8 cellular contexts compared by ENCODE assay signal in the genomic region with DNA sequence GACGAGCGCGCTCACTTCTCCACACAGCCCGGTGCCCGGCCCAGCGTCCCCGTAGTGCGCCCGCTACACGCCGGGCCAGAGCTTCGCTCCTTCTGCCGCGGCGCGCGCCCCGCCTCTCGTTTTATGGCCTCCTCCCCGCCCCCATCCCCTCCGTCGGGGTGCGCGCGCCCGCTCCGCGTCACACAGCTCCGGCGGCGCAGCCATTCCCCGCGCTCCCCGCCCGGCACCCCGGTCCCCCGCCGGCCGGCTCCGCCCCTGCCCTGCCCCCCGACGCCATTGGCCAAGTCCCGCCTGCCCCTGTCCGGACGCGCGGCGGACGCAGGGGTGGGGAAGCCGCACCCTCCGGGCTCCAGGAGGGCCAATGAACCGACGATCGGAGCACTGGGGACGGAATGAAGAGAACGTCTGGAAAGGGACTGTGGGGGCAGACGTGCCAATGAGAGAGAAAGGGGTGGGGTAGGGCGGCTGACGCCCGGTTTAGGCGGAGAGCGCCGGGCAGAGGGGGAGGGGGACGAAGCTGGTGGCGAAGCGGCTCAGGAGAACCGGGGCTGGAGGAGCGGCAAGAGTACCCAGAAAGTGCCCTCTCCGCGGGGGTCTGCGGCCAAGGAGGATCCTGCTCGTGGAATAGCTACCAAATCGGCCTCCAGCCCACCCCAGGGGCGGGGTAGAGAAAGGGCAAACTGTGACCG. TPM values are rescaled to one million over a fixed set of nuclear protein-coding genes. Genes with fewer than 3 reads are reported as not detected.
DNase-seq lines count a peak whose midpoint lies in the region; FAIRE-seq and TF ChIP-seq lines count a peak whose summit lies in the region.

A gene with protein sequence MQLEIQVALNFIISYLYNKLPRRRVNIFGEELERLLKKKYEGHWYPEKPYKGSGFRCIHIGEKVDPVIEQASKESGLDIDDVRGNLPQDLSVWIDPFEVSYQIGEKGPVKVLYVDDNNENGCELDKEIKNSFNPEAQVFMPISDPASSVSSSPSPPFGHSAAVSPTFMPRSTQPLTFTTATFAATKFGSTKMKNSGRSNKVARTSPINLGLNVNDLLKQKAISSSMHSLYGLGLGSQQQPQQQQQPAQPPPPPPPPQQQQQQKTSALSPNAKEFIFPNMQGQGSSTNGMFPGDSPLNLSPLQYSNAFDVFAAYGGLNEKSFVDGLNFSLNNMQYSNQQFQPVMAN (minus strand): TSS at position 94 of the 689 bp plus-strand sequence. CDS start 2,337 bp downstream, outside the sequence.

- peak within 1 kb of the TSS; percentile 98 for H3K27ac ChIP-seq in substantia nigra (ENCODE audit: low read depth, low read length, poor library complexity, severe bottlenecking)

- in situ Hi-C loops in SK-MEL-5 (cut with HindIII; ENCODE audit: low pct_unique_long_range_greater_than_20kb, low sequenced_read_pairs) = no loop called here

- TF ChIP-seq CTCF in HFF-Myc (IDR thresholded peaks at IDR 0.05; ENCODE audit: low read depth, low read length, missing control alignments) = no peak

- DNase-seq in GM04503 (ENCODE audit: low read depth) (peak; percentile 84), HFF-Myc (ENCODE audit: extremely low read depth, low read depth) (peak; percentile 80), NAMALWA (ENCODE audit: low spot score) (peak; percentile 96), SK-MEL-5 (ENCODE audit: low read depth, low spot score) (peak; percentile 96), frontal cortex (ENCODE audit: low spot score in 2 of 2) (peak; percentile 87 to 91), non-pigmented ciliary epithelial cell (ENCODE audit: low read depth) (peak; percentile 79), substantia nigra (lab: John Stamatoyannopoulos, UW) (peak; percentile 89 to 100 (median 98))
- peak; percentile 95 for DNase-seq in activated naive CD4-positive, alpha-beta T cell treated with Interleukin-2 at 50 U/mL for 16 hours

- H3K4me3 ChIP-seq in HFF-Myc (replicated peaks; ENCODE audit: low read depth, low read length) = peak within 1 kb of the TSS; percentile 55

- no peak for FAIRE-seq in frontal cortex (lab: Jason Lieb, UNC)

RNA-seq across cellular contexts. Expression of the gene that starts here (rescaled TPM):
- total RNA-seq in SK-MEL-5 (2014; rRNA removed; shearing (Covaris generic)) = 23.3 and 23.7 TPM in 2 replicates
- 36.6 and 37.5 TPM in 2 replicates for polyA plus RNA-seq in SK-MEL-5 (2015; cell fraction: cytosol; rRNA removed)
- polyA plus RNA-seq in SK-MEL-5 (2015; cell fraction: nucleus; rRNA removed) = 18.2 and 22.4 TPM in 2 replicates
- total RNA-seq in frontal cortex = 9.4 TPM

Comparison
In these comparisons a context has a peak if more than half of its experiments do, and no peak if none do; other contexts are left out.
1. Peak in every context shown above with its lines: DNase-seq, H3K4me3 ChIP-seq and H3K27ac ChIP-seq.